8 cellular contexts compared by ENCODE assay signal in genomic region chr2:241315183-241315878, GRCh38. TPM values are rescaled to one million over a fixed set of nuclear protein-coding genes. Genes with fewer than 3 reads are reported as not detected.
DNase-seq lines count a peak whose midpoint lies in the region; ATAC-seq, FAIRE-seq and TF ChIP-seq lines count a peak whose summit lies in the region.

A gene with protein sequence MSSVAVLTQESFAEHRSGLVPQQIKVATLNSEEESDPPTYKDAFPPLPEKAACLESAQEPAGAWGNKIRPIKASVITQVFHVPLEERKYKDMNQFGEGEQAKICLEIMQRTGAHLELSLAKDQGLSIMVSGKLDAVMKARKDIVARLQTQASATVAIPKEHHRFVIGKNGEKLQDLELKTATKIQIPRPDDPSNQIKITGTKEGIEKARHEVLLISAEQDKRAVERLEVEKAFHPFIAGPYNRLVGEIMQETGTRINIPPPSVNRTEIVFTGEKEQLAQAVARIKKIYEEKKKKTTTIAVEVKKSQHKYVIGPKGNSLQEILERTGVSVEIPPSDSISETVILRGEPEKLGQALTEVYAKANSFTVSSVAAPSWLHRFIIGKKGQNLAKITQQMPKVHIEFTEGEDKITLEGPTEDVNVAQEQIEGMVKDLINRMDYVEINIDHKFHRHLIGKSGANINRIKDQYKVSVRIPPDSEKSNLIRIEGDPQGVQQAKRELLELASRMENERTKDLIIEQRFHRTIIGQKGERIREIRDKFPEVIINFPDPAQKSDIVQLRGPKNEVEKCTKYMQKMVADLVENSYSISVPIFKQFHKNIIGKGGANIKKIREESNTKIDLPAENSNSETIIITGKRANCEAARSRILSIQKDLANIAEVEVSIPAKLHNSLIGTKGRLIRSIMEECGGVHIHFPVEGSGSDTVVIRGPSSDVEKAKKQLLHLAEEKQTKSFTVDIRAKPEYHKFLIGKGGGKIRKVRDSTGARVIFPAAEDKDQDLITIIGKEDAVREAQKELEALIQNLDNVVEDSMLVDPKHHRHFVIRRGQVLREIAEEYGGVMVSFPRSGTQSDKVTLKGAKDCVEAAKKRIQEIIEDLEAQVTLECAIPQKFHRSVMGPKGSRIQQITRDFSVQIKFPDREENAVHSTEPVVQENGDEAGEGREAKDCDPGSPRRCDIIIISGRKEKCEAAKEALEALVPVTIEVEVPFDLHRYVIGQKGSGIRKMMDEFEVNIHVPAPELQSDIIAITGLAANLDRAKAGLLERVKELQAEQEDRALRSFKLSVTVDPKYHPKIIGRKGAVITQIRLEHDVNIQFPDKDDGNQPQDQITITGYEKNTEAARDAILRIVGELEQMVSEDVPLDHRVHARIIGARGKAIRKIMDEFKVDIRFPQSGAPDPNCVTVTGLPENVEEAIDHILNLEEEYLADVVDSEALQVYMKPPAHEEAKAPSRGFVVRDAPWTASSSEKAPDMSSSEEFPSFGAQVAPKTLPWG (N-terminal part only) (minus strand): TSS chr2:241315672. CDS start chr2:241266869, 48,803 bp downstream.

- H3K27ac ChIP-seq in H1 (ENCODE audit: low read depth, low read length) (peak within 1 kb of the TSS; percentile 100), mesendoderm (ENCODE audit: low read depth, low read length) (peak within 1 kb of the TSS; percentile 98)

- peak; percentile 46 for ATAC-seq in GM21367 (IDR thresholded peaks at IDR 0.05; ENCODE audit: unreplicated experiment)

- peaks cover 9 to 16% of the 10 kb centered on the region in 2 experiments for H4K20me1 ChIP-seq in H1 (replicated peaks in 1 of 2; ENCODE audit: control insufficient read depth in 1 of 2, insufficient read depth in 2 of 2, low read length in 2 of 2)

- H3K9ac ChIP-seq in H1 (replicated peaks in 1 of 4; ENCODE audit: extremely low read depth in 1 of 4, low read depth in 3 of 4, low read length in 3 of 4) (peak within 1 kb of the TSS; percentile 93 to 99 (median 98)), mesendoderm (ENCODE audit: low read length) (peak within 1 kb of the TSS; percentile 100)

- H4K8ac ChIP-seq in H1 (ENCODE audit: extremely low read depth, insufficient read depth, low read length) (peak within 1 kb of the TSS; percentile 100), mesendoderm (ENCODE audit: low read depth, low read length) (peak within 1 kb of the TSS; percentile 31)

- peaks cover 74 to 90% of the 10 kb centered on the region in 2 experiments for H3K79me2 ChIP-seq in H1 (ENCODE audit: control insufficient read depth in 1 of 2, insufficient read depth in 2 of 2, low read length in 2 of 2)
- H3K79me2 ChIP-seq in mesendoderm (ENCODE audit: control insufficient read depth, insufficient read depth, low read length), result peaks cover 87% of the 10 kb centered on the region

- H2BK12ac ChIP-seq in H1 (ENCODE audit: low read depth, low read length), result peak within 1 kb of the TSS; percentile 99; the same call in 1 of the 2 replicates

- peak within 1 kb of the TSS; percentile 72 to 100 (median 97) for H3K4me3 ChIP-seq in H1 (ENCODE audit: extremely low read depth in 1 of 4, insufficient read depth in 2 of 4, low read depth in 3 of 4, low read length in 4 of 4)
- peak within 1 kb of the TSS; percentile 99 for H3K4me3 ChIP-seq in mesendoderm (ENCODE audit: low read length)

- H3K79me1 ChIP-seq in H1 (ENCODE audit: low read depth, low read length), result peaks cover 3% of the 10 kb centered on the region; the same call in 1 of the 2 replicates
- H3K79me1 ChIP-seq in mesendoderm (ENCODE audit: low read length), result peaks cover 9% of the 10 kb centered on the region

- H3K14ac ChIP-seq in H1 (ENCODE audit: insufficient read length), result peak within 1 kb of the TSS; percentile 99

- H3K9me3 ChIP-seq in H1 (ENCODE audit: insufficient read depth in 2 of 2, low read depth in 1 of 2, low read length in 1 of 2), result no peaks in the 10 kb centered on the region

- peak; percentile 66 to 73 for TF ChIP-seq POLR2A in H1 (IDR thresholded peaks at IDR 0.05; ENCODE audit: control extremely low read depth in 1 of 2, low read depth in 2 of 2, low read length in 2 of 2)

- WGBS in H1 (ENCODE audit: extremely low coverage in 1 of 2, insufficient coverage in 1 of 2, insufficient read length in 1 of 2, insufficient replicate concordance in 2 of 2, low coverage in 1 of 2, low lambda C conversion rate in 2 of 2, missing lambda C conversion rate in 1 of 2), 2 experiments, result 2% methylated on average over 38 of the region's 64 CpGs; no CpG with 5 or more reads in 1 of the 2 experiments
- no CpG with 5 or more reads among the region's 64 CpGs for WGBS in mesendoderm (ENCODE audit: extremely low coverage, insufficient coverage, low lambda C conversion rate)

- H4K91ac ChIP-seq in H1 (replicated peaks; ENCODE audit: insufficient read length, low read length), result peak within 1 kb of the TSS; percentile 100

- peak in 1 of 2 experiments; percentile 5; a peak in 1 of 3 replicates for TF ChIP-seq EP300 in H1 (IDR thresholded peaks at IDR 0.05; ENCODE audit: borderline replicate concordance in 1 of 2, low read depth in 2 of 2, low read length in 2 of 2)

- H2BK5ac ChIP-seq in H1 (ENCODE audit: low read depth, low read length) (peak within 1 kb of the TSS; percentile 100), mesendoderm (ENCODE audit: low read length) (peak within 1 kb of the TSS; percentile 100)

- H3K18ac ChIP-seq in H1 (ENCODE audit: extremely low read depth, low read length), result peak within 1 kb of the TSS; percentile 99
- peak within 1 kb of the TSS; percentile 83 for H3K18ac ChIP-seq in mesendoderm (ENCODE audit: low read length)

- H2BK15ac ChIP-seq in H1 (ENCODE audit: low read length) (peak within 1 kb of the TSS; percentile 62; the same call in 1 of the 2 replicates), mesendoderm (replicated peaks; ENCODE audit: low read depth) (no peak within 1 kb of the TSS)

- peak within 1 kb of the TSS; percentile 87 for H2AFZ ChIP-seq in H1 (ENCODE audit: low read length)

- peak; percentile 23 to 72 (median 51); a peak in 3 of 4 replicates for TF ChIP-seq CTCF in H1 (IDR thresholded peaks at IDR 0.05; ENCODE audit: control extremely low read depth in 1 of 3, insufficient read depth in 1 of 3, low read depth in 1 of 3, low read length in 3 of 3)

- H3K4me2 ChIP-seq in H1 (ENCODE audit: insufficient read depth in 1 of 2, low read depth in 2 of 2, low read length in 2 of 2), result peak within 1 kb of the TSS; percentile 90 to 93
- peak within 1 kb of the TSS; percentile 98 for H3K4me2 ChIP-seq in mesendoderm (ENCODE audit: low read length)

- H2BK20ac ChIP-seq in H1 (ENCODE audit: low read length), result no peak within 1 kb of the TSS

- no peak for TF ChIP-seq RAD21 in H1 (IDR thresholded peaks at IDR 0.05 in 1 of 2, conservative IDR thresholded peaks at IDR 0.05 in 1 of 2; ENCODE audit: low read depth in 2 of 2, low read length in 2 of 2)

- H4K5ac ChIP-seq in H1 (ENCODE audit: insufficient read length, low read depth, low read length), result peak within 1 kb of the TSS; percentile 99
- peak within 1 kb of the TSS; percentile 79 for H4K5ac ChIP-seq in mesendoderm (ENCODE audit: low read length)

- H3K4ac ChIP-seq in H1 (replicated peaks; ENCODE audit: insufficient read length, low read depth, low read length), result peak within 1 kb of the TSS; percentile 100
- peak within 1 kb of the TSS; percentile 100 for H3K4ac ChIP-seq in mesendoderm (ENCODE audit: low read depth, low read length)

- no peaks in the 10 kb centered on the region for H3K27me3 ChIP-seq in H1 (replicated peaks in 1 of 4; ENCODE audit: control insufficient read depth in 3 of 4, extremely low read depth in 1 of 4, insufficient read depth in 3 of 4, low read length in 3 of 4)
- H3K27me3 ChIP-seq in mesendoderm (ENCODE audit: insufficient read depth, low read length, poor library complexity), result no peaks in the 10 kb centered on the region

- POLR2A ChIA-PET in H1 (lab: Charles Lee; ENCODE audit: partially characterized antibody), result interaction anchor here (0.8 to 3.6 kb wide), 32 partner anchors 9 to 386 kb away, joined by 3 to 47 read pairs (median 5); partner anchors contain the start of genes ATG4B, FARP2, ING5 and THAP4

- H3K56ac ChIP-seq in H1 (replicated peaks; ENCODE audit: insufficient read length, low read depth, low read length), result peak within 1 kb of the TSS; percentile 99
- H3K56ac ChIP-seq in mesendoderm (ENCODE audit: low read length), result peak within 1 kb of the TSS; percentile 100

- CTCF ChIA-PET in H1 (lab: Charles Lee; ENCODE audit: partially characterized antibody), result interaction anchor here (0.8 to 1.3 kb wide), 4 partner anchors 12 to 30 kb away, joined by 3 to 4 read pairs (median 4); no protein-coding TSS in a partner anchor

- H3K36me3 ChIP-seq in H1 (ENCODE audit: control insufficient read depth in 2 of 4, insufficient read depth in 4 of 4, low read length in 3 of 4) (peaks cover 0 to 7% (median 0%) of the 10 kb centered on the region in 4 experiments; a peak in 1 of 8 replicates), mesendoderm (ENCODE audit: control insufficient read depth, insufficient read depth, low read length) (no peaks in the 10 kb centered on the region)

- H2AK5ac ChIP-seq in H1 (ENCODE audit: low read depth, low read length), result peak within 1 kb of the TSS; percentile 87
- H2AK5ac ChIP-seq in mesendoderm (ENCODE audit: low read length), result peak within 1 kb of the TSS; percentile 80

- H2BK120ac ChIP-seq in H1 (replicated peaks; ENCODE audit: low read depth, low read length) (peak within 1 kb of the TSS; percentile 81), mesendoderm (ENCODE audit: low read depth, low read length) (no peak within 1 kb of the TSS)

- no peak within 1 kb of the TSS for H3K23ac ChIP-seq in H1 (ENCODE audit: insufficient read length)
- peak within 1 kb of the TSS; percentile 99 for H3K23ac ChIP-seq in mesendoderm (ENCODE audit: low read length)

- peaks cover 10% of the 10 kb centered on the region for H3K23me2 ChIP-seq in H1 (ENCODE audit: low read depth, low read length)

- peaks cover 0 to 6% (median 1%) of the 10 kb centered on the region in 4 experiments; a peak in 2 of 7 replicates for H3K4me1 ChIP-seq in H1 (replicated peaks in 1 of 4; ENCODE audit: control insufficient read depth in 3 of 4, insufficient read depth in 4 of 4, low read length in 3 of 4)
- peaks cover 10% of the 10 kb centered on the region for H3K4me1 ChIP-seq in mesendoderm (ENCODE audit: control insufficient read depth, low read depth, low read length)

- DNase-seq in COLO829 (ENCODE audit: low spot score) (peak; percentile 99), HTR-8/SVneo (ENCODE audit: insufficient read length, low spot score) (peak; percentile 98), NOMO-1 treated with DMSO at 0.1 percent for 48 hours (lab: John Stamatoyannopoulos, UW; ENCODE audit: unreplicated experiment) (peak; percentile 97), H1 (ENCODE audit: low read depth in 1 of 2, low spot score in 2 of 2) (peak; percentile 93 to 98), mesendoderm (peak; percentile 99)
- peak; percentile 98 to 100 (median 99) for DNase-seq in activated CD8-positive, alpha-beta memory T cell treated with anti-CD3 and anti-CD28 coated beads for 48 hours (ENCODE audit: low read depth in 2 of 3, low spot score in 2 of 3)
- peak; percentile 100 for DNase-seq in stimulated activated CD8-positive, alpha-beta memory T cell treated with anti-CD3 and anti-CD28 coated beads, Interleukin-15, amount 100 ng/mL, for 1 hour (ENCODE audit: low read depth)

- FAIRE-seq in HTR-8/SVneo (lab: Jason Lieb, UNC) (peak; percentile 80), H1 (lab: Jason Lieb, UNC) (no peak)

RNA-seq across cellular contexts. Expression of the gene that starts here (rescaled TPM):
- total RNA-seq in H1 (2021; fragmentation: NEBNext Ultra II Directional; extraction: Animal tissue kit (Norgen Biotek cat#: 25700)), result 329 and 360 TPM in 2 replicates
- polyA plus RNA-seq in H1 (2011; rRNA removed), result 185 and 249 TPM in 2 replicates
- polyA plus RNA-seq in H1 (2011; cell fraction: cytosol; rRNA removed), result 190 TPM
- polyA plus RNA-seq in H1 (2011; cell fraction: nucleus; rRNA removed), result 408 TPM
- polyA plus RNA-seq in H1 (2012, experiment 1 of 2), result 229 to 294 TPM (median 245 TPM) in 4 replicates
- 59.7 TPM for polyA plus RNA-seq in H1 (2012, experiment 2 of 2)
- polyA plus RNA-seq in H1 (2013, experiment 1 of 2), result 226 TPM
- 224 TPM for polyA plus RNA-seq in H1 (2013, experiment 2 of 2)
- 293 and 335 TPM in 2 replicates for polyA minus RNA-seq in H1 (2011; rRNA and poly(A)+ RNA removed)
- 199 TPM for polyA minus RNA-seq in H1 (2011; cell fraction: cytosol; rRNA and poly(A)+ RNA removed)
- polyA minus RNA-seq in H1 (2011; cell fraction: nucleus; rRNA and poly(A)+ RNA removed), result 240 TPM
- 303 TPM for polyA plus RNA-seq in mesendoderm (2013, experiment 1 of 2)
- 315 TPM for polyA plus RNA-seq in mesendoderm (2013, experiment 2 of 2)

Comparison
In these comparisons a context has a peak if more than half of its experiments do, and no peak if none do; other contexts are left out.
1. Peak in every context shown above with its lines: DNase-seq, ATAC-seq, H3K4me3 ChIP-seq and H3K27ac ChIP-seq.